In the genomic region with DNA sequence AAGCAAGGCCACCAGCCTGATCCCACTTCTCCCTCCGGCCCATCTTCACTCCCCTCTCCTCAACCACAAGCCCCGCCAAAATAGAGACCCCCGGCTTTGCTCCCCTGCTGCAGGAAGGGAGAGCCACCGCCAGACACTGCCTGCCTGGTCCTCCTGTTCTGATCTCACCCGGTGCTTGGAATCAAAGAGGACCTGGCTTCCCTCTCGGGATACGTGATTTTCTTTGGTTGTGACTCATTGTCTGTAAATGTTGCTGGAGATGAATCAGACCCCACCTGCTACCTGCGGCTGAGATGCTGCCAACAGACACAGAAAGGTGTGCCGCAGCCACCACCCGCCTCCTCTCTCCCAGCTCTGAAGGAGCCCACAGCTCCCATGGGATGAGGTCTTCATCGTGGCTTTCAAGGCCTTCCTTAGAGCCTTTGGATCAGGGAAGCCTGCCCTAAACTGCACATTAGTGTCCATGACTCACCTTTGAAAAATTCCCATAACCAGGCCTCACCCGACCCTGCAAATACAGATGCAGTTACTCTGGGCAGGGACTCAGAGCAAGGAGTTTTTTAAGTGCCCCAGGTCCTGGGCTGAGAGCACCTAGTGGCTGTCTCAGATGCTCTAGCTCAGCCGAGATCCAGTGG, we compare ENCODE assay signal across 10 cellular contexts.
DNase-seq lines count a peak whose midpoint lies in the region; ATAC-seq and TF ChIP-seq lines count a peak whose summit lies in the region.
"Had no signal": no experiment of that assay in that cellular context is flagged by ENCODE, and none has a peak within 500 bp of the region (broad histone marks: within the 10 kb centered on the region; RNA-seq: fewer than 3 reads in every experiment).

No MANE protein-coding gene starts in this region.

- no peak overlapping the region for H3K27ac Mint-ChIP-seq in natural killer cell

- no peak for TF ChIP-seq POLR2A in esophagus squamous epithelium (IDR thresholded peaks at IDR 0.05)
- TF ChIP-seq POLR2A in Peyer's patch (IDR thresholded peaks at IDR 0.05): no peak

- H3K36me3 ChIP-seq in esophagus squamous epithelium: no peaks in the 10 kb centered on the region
- no peaks in the 10 kb centered on the region for H3K36me3 ChIP-seq in psoas muscle (ENCODE audit: insufficient read depth in 1 of 2, low read depth in 1 of 2)
- H3K36me3 ChIP-seq in Peyer's patch: no peaks in the 10 kb centered on the region
- H3K36me3 ChIP-seq: neutrophil had no signal

- TF ChIP-seq CTCF in esophagus squamous epithelium (IDR thresholded peaks at IDR 0.05): peak in 1 of 6 experiments; percentile 14
- TF ChIP-seq CTCF in psoas muscle (IDR thresholded peaks at IDR 0.05): no peak
- TF ChIP-seq CTCF in Peyer's patch (IDR thresholded peaks at IDR 0.05): no peak
- TF ChIP-seq CTCF in natural killer cell (IDR thresholded peaks at IDR 0.05): no peak

- H3K4me1 ChIP-seq in esophagus squamous epithelium (peaks cover 18 to 55% (median 24%) of the 10 kb centered on the region in 3 donors), psoas muscle (peaks cover 32% of the 10 kb centered on the region), Peyer's patch (peaks cover 0 to 6% (median 2%) of the 10 kb centered on the region in 4 donors)

- 33 to 60% methylated on average over 6 to 8 of the region's 13 CpGs for WGBS in esophagus squamous epithelium, 2 donors
- WGBS in psoas muscle, 3 donors: 61 to 77% (median 63%) methylated on average over 13 of the region's 13 CpGs

- H3K4me3 Mint-ChIP-seq in natural killer cell: no peak overlapping the region

- intact Hi-C loops in esophagus squamous epithelium (cut with DNase I) (loop anchor here (10.0 kb wide), 1 partner anchor 70 kb away; no protein-coding TSS in a partner anchor), psoas muscle (cut with DNase I) (loop anchor here in 1 of 2 donors (10.0 kb wide), 1 partner anchor 150 kb away; no protein-coding TSS in a partner anchor), natural killer cell (cut with micrococcal nuclease) (no loop called here)

- no peaks in the 10 kb centered on the region for H3K4me1 Mint-ChIP-seq in natural killer cell

- no peaks in the 10 kb centered on the region for H3K36me3 Mint-ChIP-seq in natural killer cell

- H3K9me3 ChIP-seq in esophagus squamous epithelium: no peaks in the 10 kb centered on the region
- H3K9me3 ChIP-seq in psoas muscle: no peaks in the 10 kb centered on the region
- H3K9me3 ChIP-seq in Peyer's patch: no peaks in the 10 kb centered on the region
- H3K9me3 ChIP-seq: neutrophil had no signal

- H3K27me3 Mint-ChIP-seq in natural killer cell (ENCODE audit: low read depth in 2 of 2): peaks cover 0 to 7% of the 10 kb centered on the region in 2 donors

- H3K27me3 ChIP-seq in esophagus squamous epithelium: no peaks in the 10 kb centered on the region
- H3K27me3 ChIP-seq in psoas muscle (ENCODE audit: insufficient read depth in 3 of 3, low read length in 2 of 3): no peaks in the 10 kb centered on the region
- no peaks in the 10 kb centered on the region for H3K27me3 ChIP-seq in Peyer's patch
- H3K27me3 ChIP-seq: neutrophil had no signal

- peak in 2 of 4 donors; percentile 17 to 19 for ATAC-seq in psoas muscle
- ATAC-seq in GM21528 (IDR thresholded peaks at IDR 0.05; ENCODE audit: low FRiP score, unreplicated experiment): no peak
- ATAC-seq in GM19397 (IDR thresholded peaks at IDR 0.05; ENCODE audit: unreplicated experiment): no peak
- no peak for ATAC-seq in natural killer cell

- H3K4me3 ChIP-seq in esophagus squamous epithelium: no peak overlapping the region
- no peak overlapping the region for H3K4me3 ChIP-seq in psoas muscle
- no peak overlapping the region for H3K4me3 ChIP-seq in Peyer's patch

- H3K27ac ChIP-seq in esophagus squamous epithelium (peak overlapping the region; percentile 53 to 67 (median 59)), psoas muscle (peak overlapping the region; percentile 42), Peyer's patch (peak overlapping the region in 1 of 4 donors; percentile 20)
- H3K27ac ChIP-seq: neutrophil had no signal

- H3K9me3 Mint-ChIP-seq in natural killer cell: no peaks in the 10 kb centered on the region

- DNase-seq in DMS79 treated with DMSO at 0.1 percent for 48 hours (lab: John Stamatoyannopoulos, UW) (peak; percentile 40), NCI-H226 (peak; percentile 72), esophagus squamous epithelium (lab: John Stamatoyannopoulos, UW) (no peak), psoas muscle (no peak), Peyer's patch (no peak), natural killer cell (no peak)
- DNase-seq: activated effector memory CD4-positive, alpha-beta T cell treated with Interleukin-2 at 50 U/mL for 16 hours had no signal

Comparison
In these comparisons a context has a peak if more than half of its experiments do, and no peak if none do; other contexts are left out.
1. DNase-seq: peak in DMS79 treated with DMSO at 0.1 percent for 48 hours (single experiment) and NCI-H226 (single experiment); none in esophagus squamous epithelium (single experiment), psoas muscle (0 of 2), Peyer's patch (0 of 3) and natural killer cell (single experiment).